ENCODE assay signal across 1 cellular context in genomic region chr1:45474194-45474593, GRCh38. TPM values are rescaled to one million over a fixed set of nuclear protein-coding genes. Genes with fewer than 3 reads are reported as not detected.
"Had no signal": no experiment of that assay in that cellular context is flagged by ENCODE, and none has a peak within 500 bp of the region (broad histone marks: within the 10 kb centered on the region; RNA-seq: fewer than 3 reads in every experiment).

No MANE protein-coding gene starts in this region.

RNA-seq across cellular contexts. Expression of gene CCDC163, which starts 25.7 kb away (rescaled TPM):
- total RNA-seq: vagina had no signal
